Comparison of ENCODE assay signal across 23 cellular contexts in genomic region chr11:34190192-34191139, GRCh38.
DNase-seq lines count a peak whose midpoint lies in the region; ATAC-seq, FAIRE-seq and TF ChIP-seq lines count a peak whose summit lies in the region.
"Had no signal": no experiment of that assay in that cellular context is flagged by ENCODE, and none has a peak within 500 bp of the region (broad histone marks: within the 10 kb centered on the region; RNA-seq: fewer than 3 reads in every experiment).

No MANE protein-coding gene starts in this region.

- CTCF ChIA-PET in OCI-LY7 (lab: Charles Lee; ENCODE audit: unreplicated experiment) = interaction anchor here (0.6 to 1.4 kb wide), 2 partner anchors 9 to 67 kb away, joined by 3 to 5 read pairs; no protein-coding TSS in a partner anchor

- H3K27ac ChIP-seq in OCI-LY7 (ENCODE audit: low read depth, low read length, poor library complexity, severe bottlenecking) = no peak overlapping the region
- H3K27ac ChIP-seq in small intestine (ENCODE audit: low read depth in 1 of 2, low read length in 1 of 2) = no peak overlapping the region
- H3K27ac ChIP-seq: BLaER1 had no signal

- 83 to 88% (median 86%) methylated on average over 7 to 8 of the region's 8 CpGs for WGBS in small intestine, 3 donors

- H4K20me1 ChIP-seq in OCI-LY7 (ENCODE audit: insufficient read depth, low read length) = no peaks in the 10 kb centered on the region
- H4K20me1 ChIP-seq: BLaER1 had no signal

- no peaks in the 10 kb centered on the region for H3K36me3 ChIP-seq in OCI-LY7 (ENCODE audit: insufficient read depth, low read length)
- no peaks in the 10 kb centered on the region for H3K36me3 ChIP-seq in small intestine (ENCODE audit: control insufficient read depth in 2 of 2, insufficient read depth in 2 of 2, low read length in 2 of 2)
- H3K36me3 ChIP-seq: BLaER1 had no signal

- H3K9me2 ChIP-seq in OCI-LY7 (ENCODE audit: insufficient read depth, low read length) = no peaks in the 10 kb centered on the region

- DNase-seq in ELF-1 (ENCODE audit: low read depth, low spot score) (peak; percentile 79), OCI-LY7 (ENCODE audit: low spot score) (peak; percentile 45), islet precursor cell (peak; percentile 86), small intestine (no peak), NOMO-1 (lab: John Stamatoyannopoulos, UW; ENCODE audit: unreplicated experiment in 2 of 2) (no peak)
- DNase-seq in NK-92 treated with Interleukin-12 subunit alpha and Interleukin-12 subunit beta, amount 100 ng/mL, for 24 hours (lab: John Stamatoyannopoulos, UW) = no peak
- DNase-seq: CD4-positive, alpha-beta memory T cell; DMS53; HFFc6; IMR-90; NCI-H1417; NCI-H187; NCI-H2107; NCI-H510A treated with DMSO at 0.1 percent for 48 hours; Right ventricle myocardium superior; SW 1271 had no signal

- H3K4me2 ChIP-seq in OCI-LY7 (ENCODE audit: low read length) = peak overlapping the region; percentile 47
- H3K4me2 ChIP-seq: BLaER1 had no signal

- peak; percentile 54 for ATAC-seq in GM18909 (IDR thresholded peaks at IDR 0.05; ENCODE audit: poor library complexity, unreplicated experiment)
- ATAC-seq in GM18517 (IDR thresholded peaks at IDR 0.05; ENCODE audit: unreplicated experiment) = no peak

- POLR2A ChIA-PET in OCI-LY7 (lab: Charles Lee) = interaction anchor here (0.6 to 0.7 kb wide), 2 partner anchors 64 to 396 kb away, joined by 3 to 6 read pairs; no protein-coding TSS in a partner anchor

- peak overlapping the region; percentile 94 for H2AFZ ChIP-seq in OCI-LY7 (ENCODE audit: low read length)

- no peak for TF ChIP-seq CTCF in OCI-LY7 (conservative IDR thresholded peaks at IDR 0.05; ENCODE audit: low read length)

- H3K4me1 ChIP-seq in OCI-LY7 (ENCODE audit: insufficient read depth, low read length, poor library complexity, severe bottlenecking) (peaks cover 13% of the 10 kb centered on the region), small intestine (ENCODE audit: control insufficient read depth in 2 of 2, insufficient read depth in 1 of 2, low read depth in 1 of 2, low read length in 1 of 2) (no peaks in the 10 kb centered on the region)

- H3K4me3 ChIP-seq in OCI-LY7 (ENCODE audit: low read depth, low read length, poor library complexity, severe bottlenecking) (no peak overlapping the region), small intestine (ENCODE audit: low read depth in 1 of 2, low read length in 2 of 2) (no peak overlapping the region)
- H3K4me3 ChIP-seq: BLaER1 had no signal

- H3K27me3 ChIP-seq in small intestine (ENCODE audit: control insufficient read depth in 2 of 2, insufficient read depth in 2 of 2, low read length in 2 of 2) = no peaks in the 10 kb centered on the region
- H3K27me3 ChIP-seq: BLaER1 had no signal

- intact Hi-C loops in OCI-LY7 (cut with micrococcal nuclease; ENCODE audit: unreplicated experiment) = no loop called here

- H3K79me2 ChIP-seq in OCI-LY7 (ENCODE audit: insufficient read depth, low read depth, low read length) = no peaks in the 10 kb centered on the region

- BruUV-seq in OCI-LY7 (replicated peaks; lab: Mats Ljungman, UMichigan) = no TSS peak

- no peak for FAIRE-seq in small intestine (lab: Jason Lieb, UNC)
- FAIRE-seq: A204.1, H54, HTR-8/SVneo, RCC 7860 had no signal

- H3K9me3 ChIP-seq in OCI-LY7 (ENCODE audit: low read length) (no peaks in the 10 kb centered on the region), small intestine (ENCODE audit: control insufficient read depth, low read depth) (no peaks in the 10 kb centered on the region)
- H3K9me3 ChIP-seq: BLaER1 had no signal

Comparison
In these comparisons a context has a peak if more than half of its experiments do, and no peak if none do; other contexts are left out.
1. DNase-seq: peak in ELF-1 (single experiment), OCI-LY7 (single experiment) and islet precursor cell (single experiment); none in NK-92 treated with Interleukin-12 subunit alpha and Interleukin-12 subunit beta, amount 100 ng/mL, for 24 hours (single experiment), small intestine (single experiment) and NOMO-1 (0 of 2).